ENCODE assay signal across 10 cellular contexts in genomic region chr11:61950035-61950547, GRCh38. TPM values are rescaled to one million over a fixed set of nuclear protein-coding genes. Genes with fewer than 3 reads are reported as not detected.
DNase-seq lines count a peak whose midpoint lies in the region; ATAC-seq and FAIRE-seq lines count a peak whose summit lies in the region.
"Had no signal": no experiment of that assay in that cellular context is flagged by ENCODE, and none has a peak within 500 bp of the region (broad histone marks: within the 10 kb centered on the region; RNA-seq: fewer than 3 reads in every experiment).

TSS of gene BEST1 (plus strand) at chr11:61950351. CDS start at chr11:61951807, 1,456 bp downstream.

- no peaks in the 10 kb centered on the region for H3K4me1 ChIP-seq in endocrine pancreas (ENCODE audit: control insufficient read depth, insufficient read depth, low read length)

- no peaks in the 10 kb centered on the region for H3K9me3 ChIP-seq in endocrine pancreas (ENCODE audit: control insufficient read depth, low read length)

- no peaks in the 10 kb centered on the region for H3K27me3 ChIP-seq in endocrine pancreas (ENCODE audit: control insufficient read depth, insufficient read depth, low read length)

- H3K36me3 ChIP-seq in endocrine pancreas (ENCODE audit: control insufficient read depth, insufficient read depth, low read length), result no peaks in the 10 kb centered on the region

- FAIRE-seq in RCC 7860 (lab: Jason Lieb, UNC), result no peak

- no peak for ATAC-seq in GM18502 (IDR thresholded peaks at IDR 0.05; ENCODE audit: poor library complexity, unreplicated experiment)

- H3K9ac ChIP-seq in endocrine pancreas (ENCODE audit: control insufficient read depth, insufficient read depth, low read length), result peak within 1 kb of the TSS; percentile 56

- no peak within 1 kb of the TSS for H3K4me3 ChIP-seq in endocrine pancreas (ENCODE audit: control insufficient read depth, insufficient read depth, low read length)

- DNase-seq in Ammon's horn (ENCODE audit: low spot score), result peak; percentile 87
- no peak for DNase-seq in NCI-H460 (ENCODE audit: extremely low read depth, low read depth)
- DNase-seq in nucleus accumbens (lab: John Stamatoyannopoulos, UW), result peak in 47 of 56 donors; percentile 34 to 87 (median 72)
- no peak for DNase-seq in SKM-1 (lab: John Stamatoyannopoulos, UW; ENCODE audit: unreplicated experiment)
- DNase-seq in RCC 7860 (ENCODE audit: low spot score), result no peak
- no peak for DNase-seq in NCI-H510A (lab: John Stamatoyannopoulos, UW)
- DNase-seq: activated CD4-positive, alpha-beta memory T cell treated with anti-CD3 and anti-CD28 coated beads, Interleukin-2, amount 10 ng/mL, durations not matched to agents 7 days and 5 days had no signal

RNA-seq across cellular contexts. Expression of gene BEST1, which starts in this region (rescaled TPM):
- total RNA-seq in NCI-H460 (2014; rRNA removed; shearing (Covaris generic)), result 10.7 and 11.0 TPM in 2 replicates
- 5.8 and 11.2 TPM in 2 replicates for polyA plus RNA-seq in NCI-H460 (2014; cell fraction: nucleus; rRNA removed)
- total RNA-seq: glomerular endothelial cell had no signal

Comparison
In these comparisons a context has a peak if more than half of its experiments do, and no peak if none do; other contexts are left out.
1. DNase-seq: peak in Ammon's horn (single experiment) and nucleus accumbens (47 of 56); none in NCI-H460 (single experiment), SKM-1 (single experiment), RCC 7860 (single experiment) and NCI-H510A (single experiment).